Comparison of ENCODE assay signal across 1 cellular context in the genomic region with DNA sequence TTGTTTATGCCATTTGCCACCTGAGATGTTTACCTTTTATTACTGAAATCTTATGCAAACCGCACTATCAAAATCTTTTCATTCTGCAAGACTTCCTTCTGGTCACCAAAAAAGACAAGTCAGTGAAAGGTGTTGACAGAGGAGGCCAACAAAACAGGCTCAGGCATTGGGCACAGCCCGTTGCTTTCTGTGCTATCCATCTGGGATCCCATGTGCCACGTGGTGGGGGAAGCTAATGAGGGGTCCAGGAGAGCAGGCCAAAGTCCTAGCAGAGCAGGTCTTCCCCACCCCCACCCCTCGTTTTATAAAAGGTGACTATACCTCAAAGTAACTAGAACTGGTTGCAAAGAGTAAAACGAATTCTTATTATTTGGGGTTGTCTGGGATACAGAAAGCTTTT.
A peak's percentile ranks its signal among the peaks of the same experiment; 100 is the strongest.
TF ChIP-seq lines count a peak whose summit lies in the region.

No MANE protein-coding gene starts in this region.

TF ChIP-seq in HepG2, 621 proteins besides CTCF, POLR2A, EP300 and RAD21:
- TF ChIP-seq ZNF775 (CRISPR knock-in tag; IDR thresholded peaks at IDR 0.05; ENCODE audit: borderline replicate concordance) (no peak), MYC (CRISPR knock-in tag; IDR thresholded peaks at IDR 0.05; ENCODE audit: borderline replicate concordance) (no peak; the same call in 1 of the 2 replicates), RFX5 (IDR thresholded peaks at IDR 0.05; ENCODE audit: low read depth, low read length) (no peak), HOXA5 (CRISPR knock-in tag; IDR thresholded peaks at IDR 0.05) (no peak), SATB2 (CRISPR knock-in tag; IDR thresholded peaks at IDR 0.05) (no peak)
- TF ChIP-seq, protein P1, sequence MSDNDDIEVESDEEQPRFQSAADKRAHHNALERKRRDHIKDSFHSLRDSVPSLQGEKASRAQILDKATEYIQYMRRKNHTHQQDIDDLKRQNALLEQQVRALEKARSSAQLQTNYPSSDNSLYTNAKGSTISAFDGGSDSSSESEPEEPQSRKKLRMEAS (IDR thresholded peaks at IDR 0.05): peak; percentile 48; the same call in 1 of the 2 replicates
- TF ChIP-seq, protein P2, sequence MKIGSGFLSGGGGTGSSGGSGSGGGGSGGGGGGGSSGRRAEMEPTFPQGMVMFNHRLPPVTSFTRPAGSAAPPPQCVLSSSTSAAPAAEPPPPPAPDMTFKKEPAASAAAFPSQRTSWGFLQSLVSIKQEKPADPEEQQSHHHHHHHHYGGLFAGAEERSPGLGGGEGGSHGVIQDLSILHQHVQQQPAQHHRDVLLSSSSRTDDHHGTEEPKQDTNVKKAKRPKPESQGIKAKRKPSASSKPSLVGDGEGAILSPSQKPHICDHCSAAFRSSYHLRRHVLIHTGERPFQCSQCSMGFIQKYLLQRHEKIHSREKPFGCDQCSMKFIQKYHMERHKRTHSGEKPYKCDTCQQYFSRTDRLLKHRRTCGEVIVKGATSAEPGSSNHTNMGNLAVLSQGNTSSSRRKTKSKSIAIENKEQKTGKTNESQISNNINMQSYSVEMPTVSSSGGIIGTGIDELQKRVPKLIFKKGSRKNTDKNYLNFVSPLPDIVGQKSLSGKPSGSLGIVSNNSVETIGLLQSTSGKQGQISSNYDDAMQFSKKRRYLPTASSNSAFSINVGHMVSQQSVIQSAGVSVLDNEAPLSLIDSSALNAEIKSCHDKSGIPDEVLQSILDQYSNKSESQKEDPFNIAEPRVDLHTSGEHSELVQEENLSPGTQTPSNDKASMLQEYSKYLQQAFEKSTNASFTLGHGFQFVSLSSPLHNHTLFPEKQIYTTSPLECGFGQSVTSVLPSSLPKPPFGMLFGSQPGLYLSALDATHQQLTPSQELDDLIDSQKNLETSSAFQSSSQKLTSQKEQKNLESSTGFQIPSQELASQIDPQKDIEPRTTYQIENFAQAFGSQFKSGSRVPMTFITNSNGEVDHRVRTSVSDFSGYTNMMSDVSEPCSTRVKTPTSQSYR (CRISPR knock-in tag; IDR thresholded peaks at IDR 0.05; ENCODE audit: borderline replicate concordance): 0 out of 2 replicates have a peak, but pooled peaks have one; percentile 53
- TF ChIP-seq, protein P3, sequence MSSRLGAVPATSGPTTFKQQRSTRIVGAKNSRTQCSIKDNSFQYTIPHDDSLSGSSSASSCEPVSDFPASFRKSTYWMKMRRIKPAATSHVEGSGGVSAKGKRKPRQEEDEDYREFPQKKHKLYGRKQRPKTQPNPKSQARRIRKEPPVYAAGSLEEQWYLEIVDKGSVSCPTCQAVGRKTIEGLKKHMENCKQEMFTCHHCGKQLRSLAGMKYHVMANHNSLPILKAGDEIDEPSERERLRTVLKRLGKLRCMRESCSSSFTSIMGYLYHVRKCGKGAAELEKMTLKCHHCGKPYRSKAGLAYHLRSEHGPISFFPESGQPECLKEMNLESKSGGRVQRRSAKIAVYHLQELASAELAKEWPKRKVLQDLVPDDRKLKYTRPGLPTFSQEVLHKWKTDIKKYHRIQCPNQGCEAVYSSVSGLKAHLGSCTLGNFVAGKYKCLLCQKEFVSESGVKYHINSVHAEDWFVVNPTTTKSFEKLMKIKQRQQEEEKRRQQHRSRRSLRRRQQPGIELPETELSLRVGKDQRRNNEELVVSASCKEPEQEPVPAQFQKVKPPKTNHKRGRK (CRISPR knock-in tag; IDR thresholded peaks at IDR 0.05): no peak
